ENCODE assay signal across 8 cellular contexts in the genomic region with DNA sequence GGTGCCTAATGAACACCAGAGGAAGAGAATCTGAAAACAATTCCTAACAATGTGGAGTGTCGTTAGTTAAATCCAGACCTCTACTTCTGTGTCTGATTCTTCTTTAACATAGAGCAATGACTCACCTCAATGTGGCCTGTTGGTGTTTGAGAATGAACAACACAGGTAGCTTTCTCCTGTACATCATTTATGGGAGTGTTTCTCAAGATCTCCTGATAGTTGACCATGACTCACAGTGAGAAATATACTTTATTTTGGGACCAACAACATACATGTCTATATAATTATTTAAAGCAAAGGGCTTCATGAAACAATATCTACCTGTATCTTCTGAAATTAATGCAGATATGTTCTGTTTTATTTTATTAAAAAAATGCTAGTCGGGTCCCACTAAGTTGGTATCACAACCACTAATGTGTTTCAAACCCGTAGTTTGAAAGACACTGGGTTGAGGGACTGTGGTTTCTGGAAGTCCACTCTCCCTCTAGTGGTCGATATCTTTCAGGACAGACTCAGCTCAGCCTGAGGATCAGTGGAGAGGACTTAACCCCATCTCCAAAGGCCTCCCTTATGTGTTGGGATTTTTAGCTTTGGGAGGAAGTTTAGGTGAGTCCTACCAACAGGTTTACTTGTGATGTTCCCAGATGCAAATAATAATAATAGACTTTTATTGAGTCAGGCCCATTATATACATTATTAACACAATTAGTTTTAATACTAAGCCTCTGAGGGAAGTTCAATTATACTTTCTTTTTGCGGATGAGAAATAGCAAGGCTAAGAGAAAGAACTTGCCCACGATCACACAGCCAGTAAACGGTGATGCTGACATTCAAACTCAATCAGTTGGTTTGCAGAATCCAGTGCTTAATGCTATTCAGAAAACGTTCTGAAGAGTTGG.
DNase-seq lines count a peak whose midpoint lies in the region; ATAC-seq, FAIRE-seq and TF ChIP-seq lines count a peak whose summit lies in the region.

No MANE protein-coding gene starts in this region.

- no peaks in the 10 kb centered on the region for H3K36me3 Mint-ChIP-seq in activated T-helper 1 cell treated with anti-CD3 and anti-CD28 coated beads, Interleukin-12 subunit alpha, Interleukin-12 subunit beta, Interleukin-2, Interleukin-4 antibody, amounts not matched to agents 30 ng/mL and 10 ng/mL and 1 ng/mL, durations not matched to agents 14 hours and 24 hours and 36 hours (ENCODE audit: low read depth)

- intact Hi-C loops in mucosa of descending colon (cut with DNase I, micrococcal nuclease) = loop anchor here (5.0 to 10.0 kb wide), 3 partner anchors 67 to 130 kb away; no protein-coding TSS in a partner anchor
- intact Hi-C loops in activated T-helper 1 cell treated with anti-CD3 and anti-CD28 coated beads, Interleukin-12 subunit alpha, Interleukin-12 subunit beta, Interleukin-2, Interleukin-4 antibody, amounts not matched to agents 30 ng/mL and 10 ng/mL and 1 ng/mL, durations not matched to agents 14 hours and 24 hours and 36 hours (cut with micrococcal nuclease) = loop anchor here (5.0 kb wide), 1 partner anchor 118 kb away; no protein-coding TSS in a partner anchor

- H3K27ac Mint-ChIP-seq in activated T-helper 1 cell treated with anti-CD3 and anti-CD28 coated beads, Interleukin-12 subunit alpha, Interleukin-12 subunit beta, Interleukin-2, Interleukin-4 antibody, amounts not matched to agents 30 ng/mL and 10 ng/mL and 1 ng/mL, durations not matched to agents 14 hours and 24 hours and 36 hours = no peak overlapping the region

- DNase-seq in NCI-H510A treated with DMSO at 0.1 percent for 48 hours (lab: John Stamatoyannopoulos, UW) (peak; percentile 41), NCI-H510A (lab: John Stamatoyannopoulos, UW) (no peak), GM20000 (ENCODE audit: low spot score) (peak; percentile 72), HTR-8/SVneo (ENCODE audit: insufficient read length, low spot score) (peak; percentile 75), SK-N-DZ (ENCODE audit: low spot score) (peak; percentile 67), erythroblast (lab: John Stamatoyannopoulos, UW) (peak; percentile 84 to 89), mucosa of descending colon (peak in 1 of 3 donors; percentile 61)
- DNase-seq in activated T-helper 1 cell treated with anti-CD3 and anti-CD28 coated beads, Interleukin-12 subunit alpha, Interleukin-12 subunit beta, Interleukin-2, Interleukin-4 antibody, amounts not matched to agents 30 ng/mL and 10 ng/mL and 1 ng/mL, durations not matched to agents 14 hours and 24 hours and 36 hours (ENCODE audit: low spot score) = no peak

- ATAC-seq in mucosa of descending colon = peak; percentile 70

- no peak for TF ChIP-seq POLR2A in erythroblast (IDR thresholded peaks at IDR 0.05; ENCODE audit: low read length)

- H3K9me3 Mint-ChIP-seq in activated T-helper 1 cell treated with anti-CD3 and anti-CD28 coated beads, Interleukin-12 subunit alpha, Interleukin-12 subunit beta, Interleukin-2, Interleukin-4 antibody, amounts not matched to agents 30 ng/mL and 10 ng/mL and 1 ng/mL, durations not matched to agents 14 hours and 24 hours and 36 hours = no peaks in the 10 kb centered on the region

- H3K4me3 Mint-ChIP-seq in activated T-helper 1 cell treated with anti-CD3 and anti-CD28 coated beads, Interleukin-12 subunit alpha, Interleukin-12 subunit beta, Interleukin-2, Interleukin-4 antibody, amounts not matched to agents 30 ng/mL and 10 ng/mL and 1 ng/mL, durations not matched to agents 14 hours and 24 hours and 36 hours = no peak overlapping the region

- H3K9me3 ChIP-seq in mucosa of descending colon = no peaks in the 10 kb centered on the region

- no peaks in the 10 kb centered on the region for H3K36me3 ChIP-seq in mucosa of descending colon (ENCODE audit: low read depth)

- no peaks in the 10 kb centered on the region for H3K27me3 Mint-ChIP-seq in activated T-helper 1 cell treated with anti-CD3 and anti-CD28 coated beads, Interleukin-12 subunit alpha, Interleukin-12 subunit beta, Interleukin-2, Interleukin-4 antibody, amounts not matched to agents 30 ng/mL and 10 ng/mL and 1 ng/mL, durations not matched to agents 14 hours and 24 hours and 36 hours (ENCODE audit: insufficient read depth)

- H3K4me1 ChIP-seq in mucosa of descending colon (ENCODE audit: low read depth) = peaks cover 13% of the 10 kb centered on the region

- H3K4me3 ChIP-seq in mucosa of descending colon = no peak overlapping the region

- peak; percentile 36 for TF ChIP-seq CTCF in GM20000 (IDR thresholded peaks at IDR 0.05; ENCODE audit: extremely low read depth, missing control alignments)
- peak; percentile 51 for TF ChIP-seq CTCF in mucosa of descending colon (IDR thresholded peaks at IDR 0.05)

- FAIRE-seq in HTR-8/SVneo (lab: Jason Lieb, UNC) = no peak

- H3K4me1 Mint-ChIP-seq in activated T-helper 1 cell treated with anti-CD3 and anti-CD28 coated beads, Interleukin-12 subunit alpha, Interleukin-12 subunit beta, Interleukin-2, Interleukin-4 antibody, amounts not matched to agents 30 ng/mL and 10 ng/mL and 1 ng/mL, durations not matched to agents 14 hours and 24 hours and 36 hours (ENCODE audit: low read depth) = no peaks in the 10 kb centered on the region

Comparison
In these comparisons a context has a peak if more than half of its experiments do, and no peak if none do; other contexts are left out.
1. DNase-seq: peak in NCI-H510A treated with DMSO at 0.1 percent for 48 hours (single experiment), GM20000 (single experiment), HTR-8/SVneo (single experiment), SK-N-DZ (single experiment) and erythroblast (2 of 2); none in NCI-H510A (single experiment) and activated T-helper 1 cell treated with anti-CD3 and anti-CD28 coated beads, Interleukin-12 subunit alpha, Interleukin-12 subunit beta, Interleukin-2, Interleukin-4 antibody, amounts not matched to agents 30 ng/mL and 10 ng/mL and 1 ng/mL, durations not matched to agents 14 hours and 24 hours and 36 hours (single experiment).